Comparison of ENCODE assay signal across 24 cellular contexts in the genomic region with DNA sequence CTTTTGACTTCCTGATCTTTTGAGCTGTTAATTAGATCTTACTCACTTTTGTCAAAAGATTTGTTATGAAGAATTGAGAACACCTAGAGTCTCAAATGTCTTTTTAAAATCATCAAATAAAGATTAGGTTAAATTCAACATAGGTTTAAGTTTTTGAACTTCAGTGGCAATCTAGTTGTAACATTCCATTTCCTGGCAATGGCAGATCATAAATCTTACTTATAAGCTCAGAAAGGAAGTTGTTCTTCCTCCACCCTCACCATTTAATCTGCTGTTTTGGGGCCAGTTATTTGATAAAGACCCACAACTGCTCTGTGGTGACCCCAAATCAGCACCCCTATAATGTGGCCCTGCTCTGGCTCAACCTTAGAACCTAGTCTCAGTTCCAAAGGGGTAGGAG.
DNase-seq lines count a peak whose midpoint lies in the region; ATAC-seq and TF ChIP-seq lines count a peak whose summit lies in the region.
"Had no signal": no experiment of that assay in that cellular context is flagged by ENCODE, and none has a peak within 500 bp of the region (broad histone marks: within the 10 kb centered on the region; RNA-seq: fewer than 3 reads in every experiment).

No MANE protein-coding gene starts in this region.

- CTCF ChIA-PET in activated CD4-positive, alpha-beta T cell treated with anti-CD3 and anti-CD28 coated beads, Interleukin-2, amount 10 ng/mL, durations not matched to agents 7 days and 5 days (lab: Charles Lee): interaction anchor here (0.8 to 9.8 kb wide), 4 partner anchors 15 to 104 kb away, joined by 3 to 142 read pairs (median 4); partner anchors contain the start of gene RASGRP1
- CTCF ChIA-PET in naive thymus-derived CD4-positive, alpha-beta T cell (lab: Charles Lee): interaction anchor here (1.0 to 10.5 kb wide), 5 partner anchors 9 to 104 kb away, joined by 3 to 139 read pairs (median 8); partner anchors contain the start of gene RASGRP1

- H3K4me1 Mint-ChIP-seq in activated CD4-positive, alpha-beta T cell treated with anti-CD3 and anti-CD28 coated beads, Interleukin-2, amount 10 ng/mL, durations not matched to agents 7 days and 5 days: peaks cover 90% of the 10 kb centered on the region
- H3K4me1 Mint-ChIP-seq in activated T-helper 1 cell treated with anti-CD3 and anti-CD28 coated beads, Interleukin-12 subunit alpha, Interleukin-12 subunit beta, Interleukin-2, Interleukin-4 antibody, amounts not matched to agents 30 ng/mL and 10 ng/mL and 1 ng/mL, durations not matched to agents 14 hours and 24 hours and 36 hours (ENCODE audit: low read depth): peaks cover 87% of the 10 kb centered on the region
- H3K4me1 Mint-ChIP-seq in naive thymus-derived CD4-positive, alpha-beta T cell: peaks cover 57 to 95% (median 92%) of the 10 kb centered on the region in 7 donors

- POLR2A ChIA-PET in activated CD4-positive, alpha-beta T cell treated with anti-CD3 and anti-CD28 coated beads, Interleukin-2, amount 10 ng/mL, durations not matched to agents 7 days and 5 days (lab: Charles Lee): interaction anchor here (1.0 to 1.6 kb wide), 2 partner anchors 8 to 104 kb away, joined by 4 to 6 read pairs; no protein-coding TSS in a partner anchor
- POLR2A ChIA-PET in naive thymus-derived CD4-positive, alpha-beta T cell (lab: Charles Lee): interaction anchor here (0.7 to 15.9 kb wide), 6 partner anchors 15 to 115 kb away, joined by 3 to 548 read pairs (median 11); partner anchors contain the start of gene RASGRP1

- in situ Hi-C loops in KBM-7 (cut with MboI; ENCODE audit: low pct_unique_long_range_greater_than_20kb, low sequenced_read_pairs): no loop called here

- H3K9me3 ChIP-seq in naive thymus-derived CD4-positive, alpha-beta T cell (ENCODE audit: control insufficient read depth in 2 of 3, low read length in 3 of 3): no peaks in the 10 kb centered on the region
- no peaks in the 10 kb centered on the region for H3K9me3 ChIP-seq in right atrium auricular region
- H3K9me3 ChIP-seq: A549, testis had no signal

- H3K36me3 ChIP-seq in naive thymus-derived CD4-positive, alpha-beta T cell (ENCODE audit: control insufficient read depth in 2 of 3, insufficient read depth in 3 of 3, low read length in 3 of 3): no peaks in the 10 kb centered on the region
- H3K36me3 ChIP-seq in right atrium auricular region: no peaks in the 10 kb centered on the region
- H3K36me3 ChIP-seq: BLaER1 treated with 17β-estradiol and CSF1 and Interleukin-3, amounts not matched to agents 10 nM and 100 nM had no signal

- TF ChIP-seq CTCF in right atrium auricular region (IDR thresholded peaks at IDR 0.05): no peak

- peaks cover 33% of the 10 kb centered on the region for H3K36me3 Mint-ChIP-seq in activated CD4-positive, alpha-beta T cell treated with anti-CD3 and anti-CD28 coated beads, Interleukin-2, amount 10 ng/mL, durations not matched to agents 7 days and 5 days (ENCODE audit: low read depth)
- H3K36me3 Mint-ChIP-seq in activated T-helper 1 cell treated with anti-CD3 and anti-CD28 coated beads, Interleukin-12 subunit alpha, Interleukin-12 subunit beta, Interleukin-2, Interleukin-4 antibody, amounts not matched to agents 30 ng/mL and 10 ng/mL and 1 ng/mL, durations not matched to agents 14 hours and 24 hours and 36 hours (ENCODE audit: low read depth): peaks cover 12% of the 10 kb centered on the region
- peaks cover 0 to 22% (median 0%) of the 10 kb centered on the region in 5 donors for H3K36me3 Mint-ChIP-seq in naive thymus-derived CD4-positive, alpha-beta T cell

- peak overlapping the region; percentile 21 for H3K4me3 ChIP-seq in naive thymus-derived CD4-positive, alpha-beta T cell (ENCODE audit: low read length)
- H3K4me3 ChIP-seq in right atrium auricular region: no peak overlapping the region
- H3K4me3 ChIP-seq: A549; BLaER1 treated with 17β-estradiol and CSF1 and Interleukin-3, amounts not matched to agents 10 nM and 100 nM; lung; testis had no signal

- H3K27ac ChIP-seq in naive thymus-derived CD4-positive, alpha-beta T cell (ENCODE audit: low read depth, low read length): peak overlapping the region; percentile 58
- no peak overlapping the region for H3K27ac ChIP-seq in right atrium auricular region
- H3K27ac ChIP-seq: A549; BLaER1 treated with 17β-estradiol and CSF1 and Interleukin-3, amounts not matched to agents 10 nM and 100 nM; testis had no signal

- H3K9me3 Mint-ChIP-seq in activated CD4-positive, alpha-beta T cell treated with anti-CD3 and anti-CD28 coated beads, Interleukin-2, amount 10 ng/mL, durations not matched to agents 7 days and 5 days: peaks cover 15% of the 10 kb centered on the region
- peaks cover 8% of the 10 kb centered on the region for H3K9me3 Mint-ChIP-seq in activated T-helper 1 cell treated with anti-CD3 and anti-CD28 coated beads, Interleukin-12 subunit alpha, Interleukin-12 subunit beta, Interleukin-2, Interleukin-4 antibody, amounts not matched to agents 30 ng/mL and 10 ng/mL and 1 ng/mL, durations not matched to agents 14 hours and 24 hours and 36 hours
- H3K9me3 Mint-ChIP-seq in naive thymus-derived CD4-positive, alpha-beta T cell: peaks cover 0 to 9% (median 0%) of the 10 kb centered on the region in 11 donors
- H3K9me3 Mint-ChIP-seq: HFFc6 had no signal

- H3K27me3 ChIP-seq in naive thymus-derived CD4-positive, alpha-beta T cell (ENCODE audit: control insufficient read depth in 2 of 2, insufficient read depth in 2 of 2, low read length in 2 of 2): no peaks in the 10 kb centered on the region
- no peaks in the 10 kb centered on the region for H3K27me3 ChIP-seq in right atrium auricular region
- H3K27me3 ChIP-seq: BLaER1 treated with 17β-estradiol and CSF1 and Interleukin-3, amounts not matched to agents 10 nM and 100 nM; testis had no signal

- no peak for DNase-seq in activated CD4-positive, alpha-beta T cell treated with anti-CD3 and anti-CD28 coated beads, Interleukin-2, amount 10 ng/mL, durations not matched to agents 7 days and 5 days
- no peak for DNase-seq in activated CD4-positive, alpha-beta T cell treated with anti-CD3 and anti-CD28 coated beads, Interleukin-2, amount 50 U/mL, for 48 hours
- DNase-seq in KBM-7 (peak; percentile 35), right atrium auricular region (ENCODE audit: low spot score) (no peak)
- DNase-seq in activated T-helper 1 cell treated with anti-CD3 and anti-CD28 coated beads, Interleukin-12 subunit alpha, Interleukin-12 subunit beta, Interleukin-2, Interleukin-4 antibody, amounts not matched to agents 30 ng/mL and 10 ng/mL and 1 ng/mL, durations not matched to agents 14 hours and 24 hours and 36 hours (ENCODE audit: low spot score): no peak
- DNase-seq in naive thymus-derived CD4-positive, alpha-beta T cell: no peak
- DNase-seq: activated CD4-positive, alpha-beta T cell treated with anti-CD3 and anti-CD28 coated beads, Interleukin-2, amount 50 U/mL, for 1 hour; aorta; cerebellar nuclear complex; DMS 273 treated with DMSO at 0.1 percent for 48 hours; HFFc6; MM.1S; NCI-H1436 treated with DMSO at 0.1 percent for 48 hours; NCI-H524 treated with DMSO at 0.1 percent for 48 hours; right cardiac atrium; stimulated activated CD8-positive, alpha-beta memory T cell treated with anti-CD3 and anti-CD28 coated beads, Interleukin-4, amount 100 ng/mL, for 48 hours; testis had no signal

- H3K4me3 Mint-ChIP-seq in activated CD4-positive, alpha-beta T cell treated with anti-CD3 and anti-CD28 coated beads, Interleukin-2, amount 10 ng/mL, durations not matched to agents 7 days and 5 days: no peak overlapping the region
- H3K4me3 Mint-ChIP-seq in activated T-helper 1 cell treated with anti-CD3 and anti-CD28 coated beads, Interleukin-12 subunit alpha, Interleukin-12 subunit beta, Interleukin-2, Interleukin-4 antibody, amounts not matched to agents 30 ng/mL and 10 ng/mL and 1 ng/mL, durations not matched to agents 14 hours and 24 hours and 36 hours: peak overlapping the region; percentile 38
- peak overlapping the region in 8 of 10 donors; percentile 43 to 64 (median 53) for H3K4me3 Mint-ChIP-seq in naive thymus-derived CD4-positive, alpha-beta T cell
- H3K4me3 Mint-ChIP-seq: HFFc6 had no signal

- intact Hi-C loops in activated T-helper 1 cell treated with anti-CD3 and anti-CD28 coated beads, Interleukin-12 subunit alpha, Interleukin-12 subunit beta, Interleukin-2, Interleukin-4 antibody, amounts not matched to agents 30 ng/mL and 10 ng/mL and 1 ng/mL, durations not matched to agents 14 hours and 24 hours and 36 hours (cut with micrococcal nuclease): no loop called here
- intact Hi-C loops in naive thymus-derived CD4-positive, alpha-beta T cell (cut with micrococcal nuclease): no loop called here

- peak overlapping the region; percentile 79 for H3K27ac Mint-ChIP-seq in activated CD4-positive, alpha-beta T cell treated with anti-CD3 and anti-CD28 coated beads, Interleukin-2, amount 10 ng/mL, durations not matched to agents 7 days and 5 days
- H3K27ac Mint-ChIP-seq in activated T-helper 1 cell treated with anti-CD3 and anti-CD28 coated beads, Interleukin-12 subunit alpha, Interleukin-12 subunit beta, Interleukin-2, Interleukin-4 antibody, amounts not matched to agents 30 ng/mL and 10 ng/mL and 1 ng/mL, durations not matched to agents 14 hours and 24 hours and 36 hours: peak overlapping the region; percentile 87
- H3K27ac Mint-ChIP-seq in naive thymus-derived CD4-positive, alpha-beta T cell: peak overlapping the region; percentile 83 to 100 (median 93)
- H3K27ac Mint-ChIP-seq: HFFc6 had no signal

- ATAC-seq in naive thymus-derived CD4-positive, alpha-beta T cell: no peak
- no peak for ATAC-seq in GM21619 (IDR thresholded peaks at IDR 0.05; ENCODE audit: unreplicated experiment)
- ATAC-seq in HG03095 (IDR thresholded peaks at IDR 0.05; ENCODE audit: unreplicated experiment): no peak
- ATAC-seq: A549, esophagus mucosa, HepG2, right cardiac atrium had no signal

- no peaks in the 10 kb centered on the region for H3K27me3 Mint-ChIP-seq in activated CD4-positive, alpha-beta T cell treated with anti-CD3 and anti-CD28 coated beads, Interleukin-2, amount 10 ng/mL, durations not matched to agents 7 days and 5 days
- no peaks in the 10 kb centered on the region for H3K27me3 Mint-ChIP-seq in activated T-helper 1 cell treated with anti-CD3 and anti-CD28 coated beads, Interleukin-12 subunit alpha, Interleukin-12 subunit beta, Interleukin-2, Interleukin-4 antibody, amounts not matched to agents 30 ng/mL and 10 ng/mL and 1 ng/mL, durations not matched to agents 14 hours and 24 hours and 36 hours (ENCODE audit: insufficient read depth)
- no peaks in the 10 kb centered on the region for H3K27me3 Mint-ChIP-seq in naive thymus-derived CD4-positive, alpha-beta T cell

- H3K4me1 ChIP-seq in naive thymus-derived CD4-positive, alpha-beta T cell (ENCODE audit: control insufficient read depth in 2 of 2, insufficient read depth in 2 of 2, low read length in 2 of 2): peaks cover 58 to 90% of the 10 kb centered on the region in 2 donors
- no peaks in the 10 kb centered on the region for H3K4me1 ChIP-seq in right atrium auricular region
- H3K4me1 ChIP-seq: A549, testis had no signal
